10 cellular contexts compared by ENCODE assay signal in the genomic region with DNA sequence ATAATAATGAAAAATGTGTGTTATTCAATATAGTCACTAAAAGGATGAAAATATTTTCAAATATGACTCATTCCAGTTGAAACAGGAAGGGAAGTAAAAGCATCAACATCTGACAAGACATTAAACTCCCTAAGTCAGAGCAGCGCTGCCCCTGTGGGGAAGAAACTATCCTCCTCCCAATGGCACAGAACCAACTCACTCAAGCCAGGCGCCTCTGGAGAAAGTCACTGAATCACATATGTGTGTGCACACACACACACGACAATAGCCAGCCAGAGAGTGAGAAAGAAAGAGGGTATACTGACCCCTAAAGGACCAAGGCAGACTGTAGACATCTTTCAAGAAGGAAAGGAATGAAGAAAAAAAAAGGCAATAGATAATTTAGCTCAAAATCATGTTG.
DNase-seq lines count a peak whose midpoint lies in the region; ATAC-seq and TF ChIP-seq lines count a peak whose summit lies in the region.
"Had no signal": no experiment of that assay in that cellular context is flagged by ENCODE, and none has a peak within 500 bp of the region (broad histone marks: within the 10 kb centered on the region; RNA-seq: fewer than 3 reads in every experiment).

No MANE protein-coding gene starts in this region.

- H3K27me3 Mint-ChIP-seq in activated CD8-positive, alpha-beta T cell treated with anti-CD3 and anti-CD28 coated beads for 36 hours, result no peaks in the 10 kb centered on the region

- H3K4me3 Mint-ChIP-seq in activated CD8-positive, alpha-beta T cell treated with anti-CD3 and anti-CD28 coated beads for 36 hours, result no peak overlapping the region
- H3K4me3 Mint-ChIP-seq: brain had no signal

- H3K4me1 Mint-ChIP-seq in activated CD8-positive, alpha-beta T cell treated with anti-CD3 and anti-CD28 coated beads for 36 hours (ENCODE audit: low read depth), result no peaks in the 10 kb centered on the region
- H3K4me1 Mint-ChIP-seq: brain had no signal

- H3K4me3 ChIP-seq in MG63 (no peak overlapping the region), choroid plexus epithelial cell (ENCODE audit: low read depth, low read length) (no peak overlapping the region)

- H3K36me3 Mint-ChIP-seq in activated CD8-positive, alpha-beta T cell treated with anti-CD3 and anti-CD28 coated beads for 36 hours (ENCODE audit: low read depth), result no peaks in the 10 kb centered on the region
- H3K36me3 Mint-ChIP-seq: brain had no signal

- DNase-seq in AG08395 (ENCODE audit: low spot score) (peak; percentile 88), MG63 (peak; percentile 80), choroid plexus epithelial cell (ENCODE audit: low read depth) (peak; percentile 78), medulla oblongata (ENCODE audit: extremely low spot score) (peak; percentile 67), GM19238 (ENCODE audit: insufficient read length, low spot score) (no peak), NCI-H2171 (lab: John Stamatoyannopoulos, UW) (no peak)
- no peak for DNase-seq in activated CD8-positive, alpha-beta T cell treated with anti-CD3 and anti-CD28 coated beads for 36 hours
- DNase-seq: NCI-H1092 treated with DMSO at 0.1 percent for 48 hours had no signal

- H3K27ac Mint-ChIP-seq in activated CD8-positive, alpha-beta T cell treated with anti-CD3 and anti-CD28 coated beads for 36 hours, result no peak overlapping the region
- H3K27ac Mint-ChIP-seq: brain had no signal

- TF ChIP-seq CTCF in choroid plexus epithelial cell (conservative IDR thresholded peaks at IDR 0.05; ENCODE audit: low read depth, low read length), result peak; percentile 52
- no peak for TF ChIP-seq CTCF in activated CD8-positive, alpha-beta T cell treated with anti-CD3 and anti-CD28 coated beads for 36 hours (IDR thresholded peaks at IDR 0.05)

- no peaks in the 10 kb centered on the region for H3K36me3 ChIP-seq in MG63

- POLR2A ChIA-PET in activated CD8-positive, alpha-beta T cell treated with anti-CD3 and anti-CD28 coated beads for 36 hours (lab: Charles Lee), result interaction anchor here (1.2 kb wide), 1 partner anchor 14 kb away, joined by 4 read pairs; no protein-coding TSS in a partner anchor

- H3K27me3 ChIP-seq in MG63, result no peaks in the 10 kb centered on the region

- CTCF ChIA-PET in activated CD8-positive, alpha-beta T cell treated with anti-CD3 and anti-CD28 coated beads for 36 hours (lab: Charles Lee), result interaction anchor here (0.9 to 1.5 kb wide), 3 partner anchors 8 to 154 kb away, joined by 3 to 4 read pairs (median 3); no protein-coding TSS in a partner anchor

- intact Hi-C loops in activated CD8-positive, alpha-beta T cell treated with anti-CD3 and anti-CD28 coated beads for 36 hours (cut with micrococcal nuclease), result no loop called here

- no peaks in the 10 kb centered on the region for H3K9me3 ChIP-seq in MG63

- ATAC-seq in activated CD8-positive, alpha-beta T cell treated with anti-CD3 and anti-CD28 coated beads for 36 hours, result no peak
- ATAC-seq in HG02678 (IDR thresholded peaks at IDR 0.05; ENCODE audit: unreplicated experiment), result no peak

- no peaks in the 10 kb centered on the region for H3K9me3 Mint-ChIP-seq in activated CD8-positive, alpha-beta T cell treated with anti-CD3 and anti-CD28 coated beads for 36 hours

Comparison
In these comparisons a context has a peak if more than half of its experiments do, and no peak if none do; other contexts are left out.
1. DNase-seq: peak in AG08395 (single experiment), MG63 (single experiment), choroid plexus epithelial cell (single experiment) and medulla oblongata (single experiment); none in activated CD8-positive, alpha-beta T cell treated with anti-CD3 and anti-CD28 coated beads for 36 hours (single experiment), GM19238 (single experiment) and NCI-H2171 (single experiment).